In genomic region chr14:95356245-95356850, GRCh38 we compare ENCODE assay signal across 17 cellular contexts.
"Had no signal": no experiment of that assay in that cellular context is flagged by ENCODE, and none has a peak within 500 bp of the region (broad histone marks: within the 10 kb centered on the region; RNA-seq: fewer than 3 reads in every experiment).

No MANE protein-coding gene starts in this region.

- H3K36me3 ChIP-seq: neutrophil, thoracic aorta, transverse colon had no signal

- ATAC-seq: foreskin keratinocyte; left colon; naive thymus-derived CD8-positive, alpha-beta T cell; psoas muscle; sciatic nerve; stimulated activated naive B cell treated with anti-CD40 and anti-IgM and Interleukin-4, amounts not matched to agents 10 μg/mL and 1 μg/mL and 100 μg/mL, for 72 hours; stimulated activated naive CD8-positive, alpha-beta T cell treated with anti-CD3 and anti-CD28 coated beads, Interleukin-15, amount 100 ng/mL, for 72 hours had no signal

- H3K4me3 Mint-ChIP-seq: dendritic cell treated with granulocyte-macrophage colony-stimulating factor and Interleukin-4, amounts not matched to agents 40 ng/mL and 50 ng/mL, for 4 days; naive thymus-derived CD8-positive, alpha-beta T cell; stimulated activated naive B cell treated with anti-CD40 and anti-IgM and Interleukin-4, amounts not matched to agents 10 μg/mL and 1 μg/mL and 100 μg/mL, for 72 hours; stimulated activated naive CD8-positive, alpha-beta T cell treated with anti-CD3 and anti-CD28 coated beads, Interleukin-15, amount 100 ng/mL, for 72 hours had no signal

- H3K9me3 ChIP-seq: neutrophil, psoas muscle had no signal

- H3K27ac Mint-ChIP-seq: dendritic cell treated with granulocyte-macrophage colony-stimulating factor and Interleukin-4, amounts not matched to agents 40 ng/mL and 50 ng/mL, for 4 days; naive thymus-derived CD8-positive, alpha-beta T cell; stimulated activated naive B cell treated with anti-CD40 and anti-IgM and Interleukin-4, amounts not matched to agents 10 μg/mL and 1 μg/mL and 100 μg/mL, for 72 hours had no signal

- H3K4me3 ChIP-seq: psoas muscle, skin epidermis, thoracic aorta, transverse colon had no signal

- H3K4me1 ChIP-seq: foreskin keratinocyte, psoas muscle, transverse colon had no signal

- H3K27me3 ChIP-seq: foreskin keratinocyte, transverse colon had no signal

- DNase-seq: erythroblast; foreskin keratinocyte; left colon; mammary epithelial cell; naive thymus-derived CD8-positive, alpha-beta T cell; psoas muscle; retina; stimulated activated CD4-positive, alpha-beta T cell treated with anti-CD3 and anti-CD28 coated beads, Interleukin-2, amount 100 ng/mL, for 24 hours; stimulated activated CD4-positive, alpha-beta T cell treated with anti-CD3 and anti-CD28 coated beads, Interleukin-4, amount 100 ng/mL, for 4 hours; stimulated activated naive B cell treated with anti-CD40 and anti-IgM and Interleukin-4, amounts not matched to agents 10 μg/mL and 1 μg/mL and 100 μg/mL, for 72 hours; stimulated activated naive CD8-positive, alpha-beta T cell treated with anti-CD3 and anti-CD28 coated beads, Interleukin-15, amount 100 ng/mL, for 72 hours; transverse colon had no signal

- H3K27ac ChIP-seq: foreskin keratinocyte, neutrophil, psoas muscle, skin epidermis, thoracic aorta, transverse colon had no signal
